Comparison of ENCODE assay signal across 9 cellular contexts in genomic region chr19:55254625-55254977, GRCh38. TPM values are rescaled to one million over a fixed set of nuclear protein-coding genes. Genes with fewer than 3 reads are reported as not detected.
DNase-seq lines count a peak whose midpoint lies in the region; ATAC-seq and TF ChIP-seq lines count a peak whose summit lies in the region.
"Had no signal": no experiment of that assay in that cellular context is flagged by ENCODE, and none has a peak within 500 bp of the region (broad histone marks: within the 10 kb centered on the region; RNA-seq: fewer than 3 reads in every experiment).

No MANE protein-coding gene starts in this region.

- in situ Hi-C loops in G401 (cut with HindIII; ENCODE audit: low sequenced_read_pairs), result loop anchor here (10.0 kb wide), 1 partner anchor 160 kb away; no protein-coding TSS in a partner anchor

- CTCF ChIA-PET in OCI-LY7 (lab: Charles Lee; ENCODE audit: unreplicated experiment), result interaction anchor here (1.8 kb wide), 1 partner anchor 47 kb away, joined by 5 read pairs; no protein-coding TSS in a partner anchor

- BruUV-seq in OCI-LY7 (replicated peaks; lab: Mats Ljungman, UMichigan), result no TSS peak

- no peaks in the 10 kb centered on the region for H3K27me3 ChIP-seq in effector memory CD4-positive, alpha-beta T cell (replicated peaks; ENCODE audit: control insufficient read depth, insufficient read depth, low read length, poor library complexity, severe bottlenecking)
- no peaks in the 10 kb centered on the region for H3K27me3 ChIP-seq in skeletal muscle satellite cell (ENCODE audit: control insufficient read depth, insufficient read depth, low read length)

- DNase-seq in GM12864 (ENCODE audit: low read depth) (no peak), OCI-LY7 (ENCODE audit: low spot score) (peak; percentile 31), NCI-H82 treated with DMSO at 0.1 percent for 48 hours (lab: John Stamatoyannopoulos, UW; ENCODE audit: unreplicated experiment) (no peak), G401 (ENCODE audit: low spot score) (no peak)
- DNase-seq in effector memory CD4-positive, alpha-beta T cell, result no peak

- peaks cover 20% of the 10 kb centered on the region for H4K20me1 ChIP-seq in OCI-LY7 (ENCODE audit: insufficient read depth, low read length)

- H3K9me2 ChIP-seq in OCI-LY7 (ENCODE audit: insufficient read depth, low read length), result no peaks in the 10 kb centered on the region

- H3K9ac ChIP-seq in skeletal muscle satellite cell (ENCODE audit: low read depth, low read length), result no peak overlapping the region

- TF ChIP-seq CTCF in GM12864 (IDR thresholded peaks at IDR 0.05; ENCODE audit: low read depth, low read length, missing control alignments) (peak; percentile 0), OCI-LY7 (conservative IDR thresholded peaks at IDR 0.05; ENCODE audit: low read length) (no peak)

- intact Hi-C loops in OCI-LY7 (cut with micrococcal nuclease; ENCODE audit: unreplicated experiment), result loop anchor here (1.0 to 2.0 kb wide), 3 partner anchors 22 to 42 kb away; partner anchors contain the start of gene HSPBP1

- H3K4me1 ChIP-seq in OCI-LY7 (ENCODE audit: insufficient read depth, low read length, poor library complexity, severe bottlenecking) (peaks cover 53% of the 10 kb centered on the region), skeletal muscle satellite cell (ENCODE audit: control insufficient read depth, insufficient read depth, low read length) (peaks cover 44% of the 10 kb centered on the region)
- H3K4me1 ChIP-seq in effector memory CD4-positive, alpha-beta T cell (ENCODE audit: control insufficient read depth, insufficient read depth, low read length, poor library complexity, severe bottlenecking), result peaks cover 73% of the 10 kb centered on the region

- ATAC-seq in GM19452 (IDR thresholded peaks at IDR 0.05; ENCODE audit: unreplicated experiment) (no peak), GM21360 (IDR thresholded peaks at IDR 0.05; ENCODE audit: unreplicated experiment) (no peak)

- H3K27ac ChIP-seq in OCI-LY7 (ENCODE audit: low read depth, low read length, poor library complexity, severe bottlenecking), result peak overlapping the region; percentile 97
- peak overlapping the region; percentile 88 for H3K27ac ChIP-seq in effector memory CD4-positive, alpha-beta T cell (ENCODE audit: insufficient read depth, low read length, poor library complexity, severe bottlenecking)

- no peak overlapping the region for H2AFZ ChIP-seq in OCI-LY7 (ENCODE audit: low read length)

- H3K9me3 ChIP-seq in OCI-LY7 (ENCODE audit: low read length) (no peaks in the 10 kb centered on the region), skeletal muscle satellite cell (replicated peaks; ENCODE audit: low read length) (no peaks in the 10 kb centered on the region)
- H3K9me3 ChIP-seq in effector memory CD4-positive, alpha-beta T cell (ENCODE audit: control insufficient read depth, low read length), result no peaks in the 10 kb centered on the region
- H3K9me3 ChIP-seq: HAP-1 had no signal

- peaks cover 83% of the 10 kb centered on the region for H3K79me2 ChIP-seq in OCI-LY7 (ENCODE audit: insufficient read depth, low read depth, low read length)

- peaks cover 75% of the 10 kb centered on the region for H3K36me3 ChIP-seq in OCI-LY7 (ENCODE audit: insufficient read depth, low read length)
- H3K36me3 ChIP-seq in effector memory CD4-positive, alpha-beta T cell (ENCODE audit: control insufficient read depth, insufficient read depth, low read length), result no peaks in the 10 kb centered on the region
- no peaks in the 10 kb centered on the region for H3K36me3 ChIP-seq in skeletal muscle satellite cell (ENCODE audit: insufficient read depth, low read length)

- POLR2A ChIA-PET in OCI-LY7 (lab: Charles Lee), result interaction anchor here (0.5 to 1.9 kb wide), 7 partner anchors 22 to 139 kb away, joined by 3 to 7 read pairs (median 4); partner anchors contain the start of gene HSPBP1

- H3K4me2 ChIP-seq in OCI-LY7 (ENCODE audit: low read length), result peak overlapping the region; percentile 98
- peak overlapping the region; percentile 94 for H3K4me2 ChIP-seq in skeletal muscle satellite cell (ENCODE audit: low read length)

- H3K4me3 ChIP-seq in GM12864 (ENCODE audit: low read depth, low read length), result peak overlapping the region; percentile 93
- H3K4me3 ChIP-seq in OCI-LY7 (ENCODE audit: low read depth, low read length, poor library complexity, severe bottlenecking), result peak overlapping the region; percentile 78
- H3K4me3 ChIP-seq in effector memory CD4-positive, alpha-beta T cell (ENCODE audit: insufficient read depth, low read depth, low read length, poor library complexity, severe bottlenecking), result peak overlapping the region; percentile 84
- no peak overlapping the region for H3K4me3 ChIP-seq in skeletal muscle satellite cell (ENCODE audit: low read length)
- H3K4me3 ChIP-seq: HAP-1 had no signal

RNA-seq across cellular contexts. Expression of gene PPP6R1, which starts 4.2 kb away (rescaled TPM):
- 82.0 and 89.6 TPM in 2 replicates for total RNA-seq in OCI-LY7 (2014; rRNA removed; shearing (Covaris generic))
- 156 and 161 TPM in 2 replicates for total RNA-seq in OCI-LY7 (2022)
- total RNA-seq in skeletal muscle satellite cell (2012; rRNA removed), result 40.8 and 43.9 TPM in 2 replicates
- total RNA-seq in G401 (2014; rRNA removed; shearing (Covaris generic)), result 104 and 109 TPM in 2 replicates

RNA-seq across cellular contexts. Expression of gene HSPBP1, which starts 25.3 kb away (rescaled TPM):
- 41.3 and 50.5 TPM in 2 replicates for total RNA-seq in OCI-LY7 (2014; rRNA removed; shearing (Covaris generic))
- 31.9 and 38.7 TPM in 2 replicates for total RNA-seq in OCI-LY7 (2022)
- 38.5 and 44.6 TPM in 2 replicates for total RNA-seq in skeletal muscle satellite cell (2012; rRNA removed)
- total RNA-seq in G401 (2014; rRNA removed; shearing (Covaris generic)), result 74.4 and 89.1 TPM in 2 replicates

RNA-seq across cellular contexts. Expression of gene TMEM86B, which starts 26.0 kb away (rescaled TPM):
- 6.7 and 8.1 TPM in 2 replicates for total RNA-seq in OCI-LY7 (2014; rRNA removed; shearing (Covaris generic))
- total RNA-seq in OCI-LY7 (2022), result 13.7 and 13.8 TPM in 2 replicates
- total RNA-seq in skeletal muscle satellite cell (2012; rRNA removed), result 1.0 and 1.7 TPM in 2 replicates
- total RNA-seq in G401 (2014; rRNA removed; shearing (Covaris generic)), result 0.62 and 1.5 TPM in 2 replicates

RNA-seq across cellular contexts. Expression of gene BRSK1, which starts 29.2 kb away (rescaled TPM):
- total RNA-seq in OCI-LY7 (2014; rRNA removed; shearing (Covaris generic)), result 15.9 and 16.1 TPM in 2 replicates
- 23.9 and 25.7 TPM in 2 replicates for total RNA-seq in OCI-LY7 (2022)
- 2.2 and 2.5 TPM in 2 replicates for total RNA-seq in skeletal muscle satellite cell (2012; rRNA removed)
- total RNA-seq in G401 (2014; rRNA removed; shearing (Covaris generic)), result 8.9 and 18.3 TPM in 2 replicates

RNA-seq across cellular contexts. Expression of gene PTPRH, which starts 45.3 kb away (rescaled TPM):
- not detected in 2 replicates for total RNA-seq in OCI-LY7 (2014; rRNA removed; shearing (Covaris generic))
- total RNA-seq in OCI-LY7 (2022), result not detected in 2 replicates
- 3.3 and 3.9 TPM in 2 replicates for total RNA-seq in skeletal muscle satellite cell (2012; rRNA removed)
- total RNA-seq in G401 (2014; rRNA removed; shearing (Covaris generic)), result 5.2 and 20.7 TPM in 2 replicates
